ENCODE assay signal across 7 cellular contexts in the genomic region with DNA sequence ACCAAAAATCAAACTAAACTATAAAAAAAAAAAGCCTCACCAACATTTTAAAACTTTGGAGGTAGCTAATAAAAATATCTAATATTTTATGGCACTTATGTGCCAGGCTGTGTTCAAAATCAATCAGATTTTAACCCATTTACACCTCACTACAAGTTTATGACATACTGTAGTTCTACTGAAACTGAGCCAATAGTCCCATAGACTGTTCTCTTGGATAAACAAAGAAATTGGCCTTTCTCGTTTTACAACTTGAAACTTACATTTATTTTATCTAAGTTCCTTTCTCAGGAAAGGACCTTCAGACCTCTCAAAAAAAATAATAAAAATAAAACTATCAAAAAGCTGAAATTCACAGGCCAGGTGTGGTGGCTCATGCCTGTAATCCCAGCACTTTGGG.
"Had no signal": no experiment of that assay in that cellular context is flagged by ENCODE, and none has a peak within 500 bp of the region (broad histone marks: within the 10 kb centered on the region; RNA-seq: fewer than 3 reads in every experiment).

No MANE protein-coding gene starts in this region.

- H3K27ac ChIP-seq: GM23248, HL-60 had no signal

- DNase-seq: GM23248, GOT3, H9, HCEC 1CT had no signal

- H3K36me3 Mint-ChIP-seq: IgD-negative memory B cell had no signal

- H3K27ac Mint-ChIP-seq: H9, IgD-negative memory B cell had no signal

- H3K9ac ChIP-seq: GM23248 had no signal

- ATAC-seq: HepG2 had no signal

- H3K4me3 ChIP-seq: GM23248 had no signal

- H3K4me1 Mint-ChIP-seq: H9, IgD-negative memory B cell had no signal

- H2AFZ ChIP-seq: GM23248 had no signal

- FAIRE-seq: HepG2 had no signal

- H3K4me3 Mint-ChIP-seq: H9, IgD-negative memory B cell had no signal
